ENCODE assay signal across 30 cellular contexts in genomic region chr10:127399635-127400034, GRCh38.
"Had no signal": no experiment of that assay in that cellular context is flagged by ENCODE, and none has a peak within 500 bp of the region (broad histone marks: within the 10 kb centered on the region; RNA-seq: fewer than 3 reads in every experiment).

No MANE protein-coding gene starts in this region.

- H3K27me3 Mint-ChIP-seq: activated CD4-positive, alpha-beta memory T cell treated with anti-CD3 and anti-CD28 coated beads for 36 hours; activated CD4-positive, alpha-beta T cell treated with anti-CD3 and anti-CD28 coated beads, Interleukin-2, amount 10 ng/mL, durations not matched to agents 7 days and 5 days; activated T-helper 17 cell treated with anti-CD3 and anti-CD28 coated beads, Interleukin-2, amount 50 U/mL, for 72 hours; central memory CD8-positive, alpha-beta T cell had no signal

- H3K4me3 ChIP-seq: K562, Peyer's patch had no signal

- ATAC-seq: activated T-cell treated with anti-CD3 and anti-CD28 coated beads, Interleukin-2, amount 50 U/mL, for 4 hours; activated T-helper 17 cell treated with anti-CD3 and anti-CD28 coated beads, Interleukin-2, amount 50 U/mL, for 72 hours; K562; T-cell had no signal

- H3K4me1 ChIP-seq: Peyer's patch had no signal

- H3K27ac ChIP-seq: Peyer's patch, RWPE1, VCaP had no signal

- DNase-seq: activated CD4-positive, alpha-beta memory T cell treated with anti-CD3 and anti-CD28 coated beads for 36 hours; activated CD4-positive, alpha-beta T cell treated with anti-CD3 and anti-CD28 coated beads, Interleukin-2, amount 10 ng/mL, durations not matched to agents 7 days and 5 days; activated CD4-positive, CD25-positive, alpha-beta regulatory T cell; activated CD8-positive, alpha-beta memory T cell treated with anti-CD3 and anti-CD28 coated beads for 24 hours; activated gamma-delta T cell; activated naive CD4-positive, alpha-beta T cell treated with anti-CD3 and anti-CD28 coated beads for 36 hours; activated T-cell treated with anti-CD3 and anti-CD28 coated beads, Interleukin-2, amount 50 U/mL, for 4 hours; amygdala; Kasumi-1; NCI-H1092; NCI-H1417; NCI-H1930; NCI-H2171; NCI-H2227 treated with DMSO at 0.1 percent for 48 hours; NCI-H446 treated with DMSO at 0.1 percent for 48 hours; NCI-H524 treated with DMSO at 0.1 percent for 48 hours; NCI-H774; NK-92 treated with Interleukin-12 subunit alpha and Interleukin-12 subunit beta, amount 100 ng/mL, for 24 hours; Peyer's patch; Right ventricle myocardium superior; T-cell; T-helper 2 cell; T1000 had no signal

- H3K4me1 Mint-ChIP-seq: activated CD4-positive, alpha-beta T cell treated with anti-CD3 and anti-CD28 coated beads, Interleukin-2, amount 10 ng/mL, durations not matched to agents 7 days and 5 days; activated T-helper 17 cell treated with anti-CD3 and anti-CD28 coated beads, Interleukin-2, amount 50 U/mL, for 72 hours; central memory CD8-positive, alpha-beta T cell; T-cell had no signal

- H3K36me3 Mint-ChIP-seq: activated CD4-positive, alpha-beta memory T cell treated with anti-CD3 and anti-CD28 coated beads for 36 hours; activated naive CD8-positive, alpha-beta T cell; T-cell had no signal

- H3K27ac Mint-ChIP-seq: activated CD4-positive, alpha-beta memory T cell treated with anti-CD3 and anti-CD28 coated beads for 36 hours; activated CD4-positive, alpha-beta T cell treated with anti-CD3 and anti-CD28 coated beads, Interleukin-2, amount 10 ng/mL, durations not matched to agents 7 days and 5 days; activated naive CD4-positive, alpha-beta T cell treated with anti-CD3 and anti-CD28 coated beads for 36 hours; activated naive CD8-positive, alpha-beta T cell; activated T-helper 17 cell treated with anti-CD3 and anti-CD28 coated beads, Interleukin-2, amount 50 U/mL, for 72 hours; T-cell had no signal

- H3K9me3 Mint-ChIP-seq: activated CD4-positive, alpha-beta T cell treated with anti-CD3 and anti-CD28 coated beads, Interleukin-2, amount 10 ng/mL, durations not matched to agents 7 days and 5 days; activated T-cell treated with anti-CD3 and anti-CD28 coated beads, Interleukin-2, amount 50 U/mL, for 4 hours had no signal

- H3K27me3 ChIP-seq: Peyer's patch had no signal

- H3K4me3 Mint-ChIP-seq: activated CD4-positive, alpha-beta memory T cell treated with anti-CD3 and anti-CD28 coated beads for 36 hours; activated CD4-positive, alpha-beta T cell treated with anti-CD3 and anti-CD28 coated beads, Interleukin-2, amount 10 ng/mL, durations not matched to agents 7 days and 5 days; activated naive CD4-positive, alpha-beta T cell treated with anti-CD3 and anti-CD28 coated beads for 36 hours; activated naive CD8-positive, alpha-beta T cell; activated T-cell treated with anti-CD3 and anti-CD28 coated beads, Interleukin-2, amount 50 U/mL, for 4 hours; activated T-helper 17 cell treated with anti-CD3 and anti-CD28 coated beads, Interleukin-2, amount 50 U/mL, for 72 hours; brain; central memory CD8-positive, alpha-beta T cell; T-cell had no signal
